ENCODE assay signal across 15 cellular contexts in genomic region chr22:28909375-28909774, GRCh38. TPM values are rescaled to one million over a fixed set of nuclear protein-coding genes. Genes with fewer than 3 reads are reported as not detected.
DNase-seq lines count a peak whose midpoint lies in the region; ATAC-seq, FAIRE-seq and TF ChIP-seq lines count a peak whose summit lies in the region.
"Had no signal": no experiment of that assay in that cellular context is flagged by ENCODE, and none has a peak within 500 bp of the region (broad histone marks: within the 10 kb centered on the region; RNA-seq: fewer than 3 reads in every experiment).

No MANE protein-coding gene starts in this region.

- no peaks in the 10 kb centered on the region for H3K27me3 ChIP-seq in right cardiac atrium (ENCODE audit: control insufficient read depth, insufficient read depth)
- H3K27me3 ChIP-seq: foreskin keratinocyte had no signal

- intact Hi-C loops in right cardiac atrium (cut with DNase I) = no loop called here

- ATAC-seq in HG03135 (IDR thresholded peaks at IDR 0.05; ENCODE audit: unreplicated experiment) (no peak), GM21381 (IDR thresholded peaks at IDR 0.05; ENCODE audit: unreplicated experiment) (no peak), right cardiac atrium (no peak)
- ATAC-seq: foreskin keratinocyte had no signal

- H3K27ac ChIP-seq in HEK293 (ENCODE audit: extremely low read depth, low read depth, low read length) = no peak overlapping the region
- H3K27ac ChIP-seq in right cardiac atrium (ENCODE audit: low read length) = no peak overlapping the region
- H3K27ac ChIP-seq: foreskin keratinocyte had no signal

- H3K4me1 ChIP-seq in HEK293 (ENCODE audit: control insufficient read depth, insufficient read depth, low read length) = peaks cover 18% of the 10 kb centered on the region
- H3K4me1 ChIP-seq in right cardiac atrium (ENCODE audit: control insufficient read depth, insufficient read depth, low read length) = peaks cover 20% of the 10 kb centered on the region

- DNase-seq in activated CD8-positive, alpha-beta memory T cell treated with anti-CD3 and anti-CD28 coated beads for 48 hours (ENCODE audit: low read depth in 2 of 3, low spot score in 2 of 3) = peak; percentile 22 to 54 (median 46)
- DNase-seq in erythroblast (lab: John Stamatoyannopoulos, UW) (peak; percentile 38 to 44), right cardiac atrium (no peak), GM12892 (ENCODE audit: insufficient read length) (no peak)
- DNase-seq in stimulated activated CD8-positive, alpha-beta memory T cell treated with anti-CD3 and anti-CD28 coated beads, Interleukin-4, amount 100 ng/mL, for 24 hours (ENCODE audit: low read depth) = peak; percentile 59
- DNase-seq: central memory CD4-positive, alpha-beta T cell; DMS53; foreskin keratinocyte; Kasumi-1; NCI-H524; retina had no signal

- H3K36me3 ChIP-seq in HEK293 (ENCODE audit: control insufficient read depth in 2 of 2, insufficient read depth in 1 of 2, low read length in 2 of 2) = no peaks in the 10 kb centered on the region

- FAIRE-seq in GM12892 (lab: Jason Lieb, UNC) = no peak

- POLR2A ChIA-PET in HEK293 (lab: Yijun Ruan, JAX) = interaction anchor here (0.9 kb wide), 1 partner anchor 26 kb away, joined by 3 read pairs; the partner anchor contains the start of gene ZNRF3

- no peak for TF ChIP-seq CTCF in HEK293 (tag by site-specific recombination; IDR thresholded peaks at IDR 0.05)

- H3K9me3 ChIP-seq in HEK293 (ENCODE audit: control insufficient read depth, insufficient read depth, low read depth, low read length) (no peaks in the 10 kb centered on the region), right cardiac atrium (ENCODE audit: control insufficient read depth, low read length) (no peaks in the 10 kb centered on the region)

- no peak for TF ChIP-seq POLR2A in erythroblast (IDR thresholded peaks at IDR 0.05; ENCODE audit: low read length)
- TF ChIP-seq POLR2A in GM12892 (IDR thresholded peaks at IDR 0.05; ENCODE audit: low read depth, low read length) = no peak

- CTCF ChIA-PET in HEK293 (lab: Yijun Ruan, JAX) = interaction anchor here (0.6 to 0.8 kb wide), 4 partner anchors 9 to 114 kb away, joined by 3 to 4 read pairs (median 3); no protein-coding TSS in a partner anchor

- no peak overlapping the region for H3K4me3 ChIP-seq in HEK293 (ENCODE audit: low read depth, low read length)
- no peak overlapping the region for H3K4me3 ChIP-seq in right cardiac atrium (ENCODE audit: low read length)
- H3K4me3 ChIP-seq: lung had no signal

- WGBS in right cardiac atrium = 93% methylated on average over 5 of the region's 5 CpGs

TF ChIP-seq in HEK293, 187 proteins besides CTCF, POLR2A, EP300 and RAD21:
- TF ChIP-seq PRDM1 (tag by site-specific recombination; IDR thresholded peaks at IDR 0.05) (peak; percentile 26; the same call in 1 of the 2 replicates), ZNF324 (tag by site-specific recombination; IDR thresholded peaks at IDR 0.05) (no peak), EGR2 (tag by site-specific recombination; IDR thresholded peaks at IDR 0.05; ENCODE audit: low read depth) (peak; percentile 30; the same call in 1 of the 2 replicates), ZFHX2 (tag by site-specific recombination; conservative IDR thresholded peaks at IDR 0.05) (peak; percentile 73)

RNA-seq across cellular contexts. Expression of gene ZNRF3, which starts 26.0 kb away (rescaled TPM):
- 1 to 10 TPM; 8.4 to 9.4 (median 8.8) TPM for total RNA-seq in right cardiac atrium
- 4.0 TPM for polyA plus RNA-seq in right cardiac atrium
- not detected for polyA plus RNA-seq in GM12892 (2012; ENCODE audit: missing spikeins)

Comparison
In these comparisons a context has a peak if more than half of its experiments do, and no peak if none do; other contexts are left out.
1. DNase-seq: peak in activated CD8-positive, alpha-beta memory T cell treated with anti-CD3 and anti-CD28 coated beads for 48 hours (3 of 3), erythroblast (2 of 2) and stimulated activated CD8-positive, alpha-beta memory T cell treated with anti-CD3 and anti-CD28 coated beads, Interleukin-4, amount 100 ng/mL, for 24 hours (single experiment); none in right cardiac atrium (0 of 3) and GM12892 (single experiment).